In the genomic region with DNA sequence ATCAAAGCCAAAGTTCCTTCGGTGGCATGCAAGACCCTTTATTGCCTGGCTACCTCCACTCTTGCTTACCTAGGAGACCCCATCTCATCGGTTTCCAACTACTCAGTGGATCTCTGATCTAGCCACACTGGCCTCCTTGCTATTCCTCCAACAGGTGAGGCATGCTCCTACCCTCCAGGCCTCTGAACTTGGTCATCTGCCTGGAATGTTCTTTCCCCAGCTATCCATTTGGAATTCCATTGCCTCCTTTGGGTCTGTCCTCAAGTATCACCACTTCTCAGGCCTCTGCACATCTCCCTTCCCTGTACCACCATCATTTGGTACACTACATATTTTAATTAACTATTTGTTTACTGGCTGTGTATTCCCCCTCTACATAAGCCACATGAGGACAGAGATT, we compare ENCODE assay signal across 14 cellular contexts. TPM values are rescaled to one million over a fixed set of nuclear protein-coding genes. Genes with fewer than 3 reads are reported as not detected.
A peak's percentile ranks its signal among the peaks of the same experiment; 100 is the strongest.
DNase-seq lines count a peak whose midpoint lies in the region; TF ChIP-seq lines count a peak whose summit lies in the region.
"Had no signal": no experiment of that assay in that cellular context is flagged by ENCODE, and none has a peak within 500 bp of the region (broad histone marks: within the 10 kb centered on the region; RNA-seq: fewer than 3 reads in every experiment).

No MANE protein-coding gene starts in this region.

- H4K8ac ChIP-seq in mesendoderm (ENCODE audit: low read depth, low read length) (no peak overlapping the region), trophoblast cell (ENCODE audit: low read depth, low read length) (no peak overlapping the region)

- no peak overlapping the region for H2BK12ac ChIP-seq in trophoblast cell (ENCODE audit: low read length)

- no peak overlapping the region for H3K14ac ChIP-seq in trophoblast cell (ENCODE audit: low read length)

- H3K9me3 ChIP-seq in Caco-2, result no peaks in the 10 kb centered on the region
- no peaks in the 10 kb centered on the region for H3K9me3 ChIP-seq in trophoblast cell (ENCODE audit: insufficient read depth, low read depth, low read length)
- H3K9me3 ChIP-seq: HAP-1 had no signal

- H3K27ac ChIP-seq in epithelial cell of prostate (peak overlapping the region; percentile 68), mesendoderm (ENCODE audit: low read depth, low read length) (no peak overlapping the region), trophoblast cell (ENCODE audit: low read depth, low read length) (no peak overlapping the region)

- H3K4me3 ChIP-seq in Caco-2 (ENCODE audit: low read depth, low read length) (no peak overlapping the region), mesendoderm (ENCODE audit: low read length) (no peak overlapping the region), trophoblast cell (ENCODE audit: low read depth, low read length) (no peak overlapping the region)
- H3K4me3 ChIP-seq: HAP-1 had no signal

- no peaks in the 10 kb centered on the region for H3K36me3 ChIP-seq in Caco-2 (ENCODE audit: control insufficient read depth, insufficient read depth, low read length)
- no peaks in the 10 kb centered on the region for H3K36me3 ChIP-seq in mesendoderm (ENCODE audit: control insufficient read depth, insufficient read depth, low read length)
- no peaks in the 10 kb centered on the region for H3K36me3 ChIP-seq in trophoblast cell (ENCODE audit: control insufficient read depth in 1 of 2, insufficient read depth in 2 of 2, low read length in 2 of 2)
- H3K36me3 ChIP-seq: HAP-1 had no signal

- POLR2A ChIA-PET in Caco-2 (lab: Charles Lee), result interaction anchor here (0.6 kb wide), 1 partner anchor 125 kb away, joined by 3 read pairs; no protein-coding TSS in a partner anchor

- H3K36me3 Mint-ChIP-seq in Caco-2 (ENCODE audit: insufficient read depth, unreplicated experiment), result no peaks in the 10 kb centered on the region
- H3K36me3 Mint-ChIP-seq: CD4-positive, alpha-beta memory T cell had no signal

- H3K9me3 Mint-ChIP-seq in Caco-2 (ENCODE audit: unreplicated experiment), result no peaks in the 10 kb centered on the region
- H3K9me3 Mint-ChIP-seq: HFFc6 had no signal

- no peak for TF ChIP-seq CTCF in Caco-2 (IDR thresholded peaks at IDR 0.05; ENCODE audit: insufficient read depth in 1 of 2, low read depth in 1 of 2, low read length in 1 of 2, severe bottlenecking in 1 of 2, unreplicated experiment in 1 of 2)

- no peak overlapping the region for H3K23ac ChIP-seq in mesendoderm (ENCODE audit: low read length)
- no peak overlapping the region for H3K23ac ChIP-seq in trophoblast cell (ENCODE audit: low read length)

- no peak overlapping the region for H2AFZ ChIP-seq in trophoblast cell (ENCODE audit: insufficient read depth, low read length, poor library complexity)

- H2BK5ac ChIP-seq in mesendoderm (ENCODE audit: low read length), result no peak overlapping the region
- H2BK5ac ChIP-seq in trophoblast cell (ENCODE audit: low read depth, low read length, poor library complexity), result no peak overlapping the region

- no CpG with 5 or more reads among the region's 2 CpGs for WGBS in mesendoderm (ENCODE audit: extremely low coverage, insufficient coverage, low lambda C conversion rate)
- no CpG with 5 or more reads among the region's 2 CpGs for WGBS in trophoblast cell (ENCODE audit: extremely low coverage, insufficient coverage, insufficient read length)

- H3K79me2 ChIP-seq in mesendoderm (ENCODE audit: control insufficient read depth, insufficient read depth, low read length) (no peaks in the 10 kb centered on the region), trophoblast cell (ENCODE audit: control insufficient read depth, insufficient read depth, low read length, poor library complexity) (no peaks in the 10 kb centered on the region)

- H3K4ac ChIP-seq in mesendoderm (ENCODE audit: low read depth, low read length) (no peak overlapping the region), trophoblast cell (ENCODE audit: low read depth, low read length) (no peak overlapping the region)

- H4K5ac ChIP-seq in mesendoderm (ENCODE audit: low read length), result no peak overlapping the region

- BruUV-seq in Caco-2 (replicated peaks; lab: Mats Ljungman, UMichigan), result no TSS peak

- no peak overlapping the region for H2AK5ac ChIP-seq in mesendoderm (ENCODE audit: low read length)
- H2AK5ac ChIP-seq in trophoblast cell (ENCODE audit: low read length), result no peak overlapping the region

- no peak overlapping the region for H2BK120ac ChIP-seq in mesendoderm (ENCODE audit: low read depth, low read length)
- no peak overlapping the region for H2BK120ac ChIP-seq in trophoblast cell (ENCODE audit: insufficient read depth, low read length, poor library complexity)

- no peak overlapping the region for H3K56ac ChIP-seq in mesendoderm (ENCODE audit: low read length)

- H4K12ac ChIP-seq in trophoblast cell (ENCODE audit: low read depth, low read length), result no peak overlapping the region

- intact Hi-C loops in Caco-2 (cut with micrococcal nuclease; ENCODE audit: unreplicated experiment), result no loop called here

- no peak for DNase-seq in Caco-2
- DNase-seq in epithelial cell of prostate (ENCODE audit: low read depth, low spot score), result no peak
- peak; percentile 68 for DNase-seq in mesendoderm
- peak; percentile 85 to 89 for DNase-seq in trophoblast cell
- no peak for DNase-seq in NCI-H226
- no peak for DNase-seq in SKM-1 treated with dmso at 0.1 percent for 144 hours (lab: John Stamatoyannopoulos, UW; ENCODE audit: unreplicated experiment)
- DNase-seq: C1 segment of cervical spinal cord; CD4-positive, alpha-beta memory T cell; COR-L47; DMS153; DND-41; GOT3 had no signal

- H3K9ac ChIP-seq in mesendoderm (ENCODE audit: low read length), result no peak overlapping the region
- no peak overlapping the region for H3K9ac ChIP-seq in trophoblast cell (ENCODE audit: low read length)

- H3K18ac ChIP-seq in mesendoderm (ENCODE audit: low read length), result no peak overlapping the region
- no peak overlapping the region for H3K18ac ChIP-seq in trophoblast cell (ENCODE audit: low read length)

- H3K79me1 ChIP-seq in mesendoderm (ENCODE audit: low read length) (no peaks in the 10 kb centered on the region), trophoblast cell (ENCODE audit: low read length) (no peaks in the 10 kb centered on the region)

- peaks cover 18% of the 10 kb centered on the region for H3K4me1 Mint-ChIP-seq in Caco-2 (ENCODE audit: low read depth, unreplicated experiment)
- H3K4me1 Mint-ChIP-seq: CD4-positive, alpha-beta memory T cell had no signal

- H3K4me2 ChIP-seq in mesendoderm (ENCODE audit: low read length) (no peak overlapping the region), trophoblast cell (ENCODE audit: low read length) (no peak overlapping the region)

- H3K27me3 ChIP-seq in Caco-2 (replicated peaks; ENCODE audit: control insufficient read depth, insufficient read depth, low read length) (no peaks in the 10 kb centered on the region), mesendoderm (ENCODE audit: insufficient read depth, low read length, poor library complexity) (no peaks in the 10 kb centered on the region), trophoblast cell (ENCODE audit: insufficient read depth, low read length) (no peaks in the 10 kb centered on the region)

- no peak overlapping the region for H2BK15ac ChIP-seq in mesendoderm (replicated peaks; ENCODE audit: low read depth)

- H3K27ac Mint-ChIP-seq in Caco-2 (ENCODE audit: unreplicated experiment), result peak overlapping the region; percentile 37
- H3K27ac Mint-ChIP-seq: CD4-positive, alpha-beta memory T cell; HFFc6 had no signal

- H3K4me3 Mint-ChIP-seq in Caco-2 (ENCODE audit: unreplicated experiment), result no peak overlapping the region
- H3K4me3 Mint-ChIP-seq: CD4-positive, alpha-beta memory T cell; HFFc6 had no signal

- no peaks in the 10 kb centered on the region for H3K27me3 Mint-ChIP-seq in Caco-2 (ENCODE audit: insufficient read depth, unreplicated experiment)

- H4K91ac ChIP-seq in trophoblast cell (ENCODE audit: low read depth, low read length), result no peak overlapping the region

- CTCF ChIA-PET in Caco-2 (lab: Charles Lee), result no interaction called here

- H3K4me1 ChIP-seq in Caco-2 (0 out of 2 replicates have a peak, but pooled peaks cover 4% of the 10 kb centered on the region), mesendoderm (ENCODE audit: control insufficient read depth, low read depth, low read length) (no peaks in the 10 kb centered on the region), trophoblast cell (ENCODE audit: control insufficient read depth in 1 of 2, insufficient read depth in 2 of 2, low read length in 2 of 2) (peaks cover 5 to 7% of the 10 kb centered on the region in 2 experiments)

RNA-seq across cellular contexts. Expression of a gene that starts 11.2 kb away (rescaled TPM):
- 7.5 and 8.3 TPM in 2 replicates for total RNA-seq in Caco-2 (2022)
- 1.8 TPM for polyA plus RNA-seq in mesendoderm (2013, experiment 1 of 2)
- polyA plus RNA-seq in mesendoderm (2013, experiment 2 of 2), result 1.8 TPM
- 0.78 and 0.79 TPM in 2 replicates for polyA plus RNA-seq in trophoblast cell (2013)
- total RNA-seq: CD4-positive, alpha-beta memory T cell; HFFc6 had no signal
- polyA plus RNA-seq: CD4-positive, alpha-beta memory T cell had no signal

Comparison
In these comparisons a context has a peak if more than half of its experiments do, and no peak if none do; other contexts are left out.
1. DNase-seq: peak in mesendoderm (single experiment) and trophoblast cell (2 of 2); none in Caco-2 (0 of 2), epithelial cell of prostate (single experiment), NCI-H226 (single experiment) and SKM-1 treated with dmso at 0.1 percent for 144 hours (single experiment).